In the genomic region with DNA sequence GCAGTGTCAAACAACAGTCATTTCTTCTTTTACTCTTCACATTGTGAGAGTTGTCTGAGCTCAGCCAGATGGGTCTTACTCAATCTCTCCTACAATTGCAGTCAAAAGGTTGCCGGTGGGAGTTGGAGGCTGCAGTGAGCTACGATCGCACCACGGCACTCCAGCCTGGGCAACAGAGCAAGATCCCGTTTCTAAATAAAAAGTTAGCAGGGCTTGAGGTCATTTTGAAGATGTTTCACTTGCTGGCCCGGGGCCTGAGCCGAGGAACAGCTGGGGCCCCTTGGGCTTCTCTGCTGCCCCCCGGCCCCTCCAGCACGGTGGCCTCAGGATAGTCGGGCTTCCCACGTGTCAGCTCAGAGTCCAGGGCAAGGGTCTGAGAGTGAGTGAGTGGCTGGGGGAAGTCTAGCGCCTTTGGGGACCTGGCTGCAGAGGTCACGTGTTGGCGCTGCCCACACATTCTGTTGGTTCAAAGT, we compare ENCODE assay signal across 1 cellular context.
TF ChIP-seq lines count a peak whose summit lies in the region.

No MANE protein-coding gene starts in this region.

TF ChIP-seq in HepG2, 621 proteins besides CTCF, POLR2A, EP300 and RAD21 (continued from another document and continues in another):
- TF ChIP-seq, protein P1, sequence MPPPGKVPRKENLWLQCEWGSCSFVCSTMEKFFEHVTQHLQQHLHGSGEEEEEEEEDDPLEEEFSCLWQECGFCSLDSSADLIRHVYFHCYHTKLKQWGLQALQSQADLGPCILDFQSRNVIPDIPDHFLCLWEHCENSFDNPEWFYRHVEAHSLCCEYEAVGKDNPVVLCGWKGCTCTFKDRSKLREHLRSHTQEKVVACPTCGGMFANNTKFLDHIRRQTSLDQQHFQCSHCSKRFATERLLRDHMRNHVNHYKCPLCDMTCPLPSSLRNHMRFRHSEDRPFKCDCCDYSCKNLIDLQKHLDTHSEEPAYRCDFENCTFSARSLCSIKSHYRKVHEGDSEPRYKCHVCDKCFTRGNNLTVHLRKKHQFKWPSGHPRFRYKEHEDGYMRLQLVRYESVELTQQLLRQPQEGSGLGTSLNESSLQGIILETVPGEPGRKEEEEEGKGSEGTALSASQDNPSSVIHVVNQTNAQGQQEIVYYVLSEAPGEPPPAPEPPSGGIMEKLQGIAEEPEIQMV (CRISPR knock-in tag; IDR thresholded peaks at IDR 0.05; ENCODE audit: low read depth), result no peak
- TF ChIP-seq NR2F2 (IDR thresholded peaks at IDR 0.05; ENCODE audit: borderline replicate concordance, low read depth) (peak; percentile 27; the same call in 1 of the 2 replicates), ZKSCAN1 (IDR thresholded peaks at IDR 0.05; ENCODE audit: low read length) (no peak), NR2F6 (IDR thresholded peaks at IDR 0.05) (peak; percentile 56), NR2F6 (CRISPR knock-in tag; IDR thresholded peaks at IDR 0.05) (peak; percentile 63; the same call in 1 of the 2 replicates), MAX (IDR thresholded peaks at IDR 0.05) (peak; percentile 93), SMAD3 (CRISPR knock-in tag; IDR thresholded peaks at IDR 0.05) (peak; percentile 23; the same call in 1 of the 2 replicates), ZBTB7A (CRISPR knock-in tag; IDR thresholded peaks at IDR 0.05) (0 out of 2 replicates have a peak, but pooled peaks have one; percentile 44), DPF2 (CRISPR knock-in tag; IDR thresholded peaks at IDR 0.05; ENCODE audit: borderline replicate concordance, low read depth) (0 out of 2 replicates have a peak, but pooled peaks have one; percentile 61), RFXAP (CRISPR knock-in tag; IDR thresholded peaks at IDR 0.05; ENCODE audit: borderline replicate concordance) (0 out of 2 replicates have a peak, but pooled peaks have one; percentile 41), CHD2 (IDR thresholded peaks at IDR 0.05; ENCODE audit: low read depth, low read length) (no peak), MLX (CRISPR knock-in tag; IDR thresholded peaks at IDR 0.05) (0 out of 2 replicates have a peak, but pooled peaks have one; percentile 13), MED1 (CRISPR knock-in tag; IDR thresholded peaks at IDR 0.05) (peak; percentile 53), NCOR1 (IDR thresholded peaks at IDR 0.05; ENCODE audit: borderline replicate concordance, low read length) (peak; percentile 76; the same call in 1 of the 2 replicates), ZFP36 (IDR thresholded peaks at IDR 0.05; ENCODE audit: borderline replicate concordance, low read depth, low read length, partially characterized antibody) (no peak), DMAP1 (CRISPR knock-in tag; IDR thresholded peaks at IDR 0.05) (peak; percentile 70; the same call in 1 of the 2 replicates), PHF21A (CRISPR knock-in tag; IDR thresholded peaks at IDR 0.05) (peak; percentile 68), KMT2B (CRISPR knock-in tag; IDR thresholded peaks at IDR 0.05) (no peak), POLR2AphosphoS5 (IDR thresholded peaks at IDR 0.05; ENCODE audit: low read depth, low read length) (peak; percentile 19; the same call in 1 of the 2 replicates), NONO (IDR thresholded peaks at IDR 0.05) (no peak), NONO (CRISPR knock-in tag; conservative IDR thresholded peaks at IDR 0.05) (0 out of 2 replicates have a peak, but pooled peaks have one; percentile 43), CEBPG (CRISPR knock-in tag; IDR thresholded peaks at IDR 0.05) (peak; percentile 77), ATF4 (CRISPR knock-in tag; IDR thresholded peaks at IDR 0.05) (peak in 1 of 2 experiments; percentile 44; a peak in 1 of 4 replicates), RARA (CRISPR knock-in tag; IDR thresholded peaks at IDR 0.05) (peak; percentile 48; the same call in 1 of the 2 replicates), TFAP4 (IDR thresholded peaks at IDR 0.05; ENCODE audit: borderline replicate concordance, low read depth) (no peak), ERF (CRISPR knock-in tag; IDR thresholded peaks at IDR 0.05) (no peak), CREM (IDR thresholded peaks at IDR 0.05) (no peak), CREM (CRISPR knock-in tag; IDR thresholded peaks at IDR 0.05) (no peak), FOXJ3 (CRISPR knock-in tag; IDR thresholded peaks at IDR 0.05; ENCODE audit: borderline replicate concordance) (peak; percentile 64; the same call in 1 of the 2 replicates), ZNF501 (CRISPR knock-in tag; IDR thresholded peaks at IDR 0.05) (0 out of 2 replicates have a peak, but pooled peaks have one; percentile 21), ZFY (CRISPR knock-in tag; IDR thresholded peaks at IDR 0.05) (no peak), RBFOX2 (IDR thresholded peaks at IDR 0.05; ENCODE audit: low read depth, low read length) (0 out of 2 replicates have a peak, but pooled peaks have one; percentile 19), ELF4 (CRISPR knock-in tag; IDR thresholded peaks at IDR 0.05; ENCODE audit: borderline replicate concordance) (no peak), AGO1 (IDR thresholded peaks at IDR 0.05; ENCODE audit: low read depth, low read length, poor library complexity, severe bottlenecking) (peak; percentile 44), ZNF431 (CRISPR knock-in tag; IDR thresholded peaks at IDR 0.05; ENCODE audit: borderline replicate concordance, low read depth) (no peak), TAF1 (CRISPR knock-in tag; IDR thresholded peaks at IDR 0.05) (no peak), AKNA (CRISPR knock-in tag; IDR thresholded peaks at IDR 0.05; ENCODE audit: borderline replicate concordance) (no peak)
- TF ChIP-seq, protein P2, sequence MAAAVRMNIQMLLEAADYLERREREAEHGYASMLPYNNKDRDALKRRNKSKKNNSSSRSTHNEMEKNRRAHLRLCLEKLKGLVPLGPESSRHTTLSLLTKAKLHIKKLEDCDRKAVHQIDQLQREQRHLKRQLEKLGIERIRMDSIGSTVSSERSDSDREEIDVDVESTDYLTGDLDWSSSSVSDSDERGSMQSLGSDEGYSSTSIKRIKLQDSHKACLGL (CRISPR knock-in tag; IDR thresholded peaks at IDR 0.05), result no peak
- TF ChIP-seq, protein P3, sequence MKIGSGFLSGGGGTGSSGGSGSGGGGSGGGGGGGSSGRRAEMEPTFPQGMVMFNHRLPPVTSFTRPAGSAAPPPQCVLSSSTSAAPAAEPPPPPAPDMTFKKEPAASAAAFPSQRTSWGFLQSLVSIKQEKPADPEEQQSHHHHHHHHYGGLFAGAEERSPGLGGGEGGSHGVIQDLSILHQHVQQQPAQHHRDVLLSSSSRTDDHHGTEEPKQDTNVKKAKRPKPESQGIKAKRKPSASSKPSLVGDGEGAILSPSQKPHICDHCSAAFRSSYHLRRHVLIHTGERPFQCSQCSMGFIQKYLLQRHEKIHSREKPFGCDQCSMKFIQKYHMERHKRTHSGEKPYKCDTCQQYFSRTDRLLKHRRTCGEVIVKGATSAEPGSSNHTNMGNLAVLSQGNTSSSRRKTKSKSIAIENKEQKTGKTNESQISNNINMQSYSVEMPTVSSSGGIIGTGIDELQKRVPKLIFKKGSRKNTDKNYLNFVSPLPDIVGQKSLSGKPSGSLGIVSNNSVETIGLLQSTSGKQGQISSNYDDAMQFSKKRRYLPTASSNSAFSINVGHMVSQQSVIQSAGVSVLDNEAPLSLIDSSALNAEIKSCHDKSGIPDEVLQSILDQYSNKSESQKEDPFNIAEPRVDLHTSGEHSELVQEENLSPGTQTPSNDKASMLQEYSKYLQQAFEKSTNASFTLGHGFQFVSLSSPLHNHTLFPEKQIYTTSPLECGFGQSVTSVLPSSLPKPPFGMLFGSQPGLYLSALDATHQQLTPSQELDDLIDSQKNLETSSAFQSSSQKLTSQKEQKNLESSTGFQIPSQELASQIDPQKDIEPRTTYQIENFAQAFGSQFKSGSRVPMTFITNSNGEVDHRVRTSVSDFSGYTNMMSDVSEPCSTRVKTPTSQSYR (CRISPR knock-in tag; IDR thresholded peaks at IDR 0.05; ENCODE audit: borderline replicate concordance), result peak; percentile 63; the same call in 1 of the 2 replicates
- TF ChIP-seq, protein P4, sequence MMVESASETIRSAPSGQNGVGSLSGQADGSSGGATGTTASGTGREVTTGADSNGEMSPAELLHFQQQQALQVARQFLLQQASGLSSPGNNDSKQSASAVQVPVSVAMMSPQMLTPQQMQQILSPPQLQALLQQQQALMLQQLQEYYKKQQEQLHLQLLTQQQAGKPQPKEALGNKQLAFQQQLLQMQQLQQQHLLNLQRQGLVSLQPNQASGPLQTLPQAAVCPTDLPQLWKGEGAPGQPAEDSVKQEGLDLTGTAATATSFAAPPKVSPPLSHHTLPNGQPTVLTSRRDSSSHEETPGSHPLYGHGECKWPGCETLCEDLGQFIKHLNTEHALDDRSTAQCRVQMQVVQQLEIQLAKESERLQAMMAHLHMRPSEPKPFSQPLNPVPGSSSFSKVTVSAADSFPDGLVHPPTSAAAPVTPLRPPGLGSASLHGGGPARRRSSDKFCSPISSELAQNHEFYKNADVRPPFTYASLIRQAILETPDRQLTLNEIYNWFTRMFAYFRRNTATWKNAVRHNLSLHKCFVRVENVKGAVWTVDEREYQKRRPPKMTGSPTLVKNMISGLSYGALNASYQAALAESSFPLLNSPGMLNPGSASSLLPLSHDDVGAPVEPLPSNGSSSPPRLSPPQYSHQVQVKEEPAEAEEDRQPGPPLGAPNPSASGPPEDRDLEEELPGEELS (CRISPR knock-in tag; IDR thresholded peaks at IDR 0.05), result 0 out of 2 replicates have a peak, but pooled peaks have one; percentile 27
- TF ChIP-seq, protein P5, sequence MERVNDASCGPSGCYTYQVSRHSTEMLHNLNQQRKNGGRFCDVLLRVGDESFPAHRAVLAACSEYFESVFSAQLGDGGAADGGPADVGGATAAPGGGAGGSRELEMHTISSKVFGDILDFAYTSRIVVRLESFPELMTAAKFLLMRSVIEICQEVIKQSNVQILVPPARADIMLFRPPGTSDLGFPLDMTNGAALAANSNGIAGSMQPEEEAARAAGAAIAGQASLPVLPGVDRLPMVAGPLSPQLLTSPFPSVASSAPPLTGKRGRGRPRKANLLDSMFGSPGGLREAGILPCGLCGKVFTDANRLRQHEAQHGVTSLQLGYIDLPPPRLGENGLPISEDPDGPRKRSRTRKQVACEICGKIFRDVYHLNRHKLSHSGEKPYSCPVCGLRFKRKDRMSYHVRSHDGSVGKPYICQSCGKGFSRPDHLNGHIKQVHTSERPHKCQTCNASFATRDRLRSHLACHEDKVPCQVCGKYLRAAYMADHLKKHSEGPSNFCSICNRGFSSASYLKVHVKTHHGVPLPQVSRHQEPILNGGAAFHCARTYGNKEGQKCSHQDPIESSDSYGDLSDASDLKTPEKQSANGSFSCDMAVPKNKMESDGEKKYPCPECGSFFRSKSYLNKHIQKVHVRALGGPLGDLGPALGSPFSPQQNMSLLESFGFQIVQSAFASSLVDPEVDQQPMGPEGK (CRISPR knock-in tag; IDR thresholded peaks at IDR 0.05), result peak; percentile 94
- TF ChIP-seq, protein P6, sequence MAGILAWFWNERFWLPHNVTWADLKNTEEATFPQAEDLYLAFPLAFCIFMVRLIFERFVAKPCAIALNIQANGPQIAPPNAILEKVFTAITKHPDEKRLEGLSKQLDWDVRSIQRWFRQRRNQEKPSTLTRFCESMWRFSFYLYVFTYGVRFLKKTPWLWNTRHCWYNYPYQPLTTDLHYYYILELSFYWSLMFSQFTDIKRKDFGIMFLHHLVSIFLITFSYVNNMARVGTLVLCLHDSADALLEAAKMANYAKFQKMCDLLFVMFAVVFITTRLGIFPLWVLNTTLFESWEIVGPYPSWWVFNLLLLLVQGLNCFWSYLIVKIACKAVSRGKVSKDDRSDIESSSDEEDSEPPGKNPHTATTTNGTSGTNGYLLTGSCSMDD (CRISPR knock-in tag; IDR thresholded peaks at IDR 0.05), result no peak
